9 cellular contexts compared by ENCODE assay signal in genomic region chr20:10982692-10983091, GRCh38.
DNase-seq lines count a peak whose midpoint lies in the region; ATAC-seq, FAIRE-seq and TF ChIP-seq lines count a peak whose summit lies in the region.
"Had no signal": no experiment of that assay in that cellular context is flagged by ENCODE, and none has a peak within 500 bp of the region (broad histone marks: within the 10 kb centered on the region; RNA-seq: fewer than 3 reads in every experiment).

No MANE protein-coding gene starts in this region.

- intact Hi-C loops in HepG2 (cut with micrococcal nuclease; ENCODE audit: unreplicated experiment) (loop anchor here (10.0 kb wide), 1 partner anchor 518 kb away; no protein-coding TSS in a partner anchor), uterus (cut with DNase I; ENCODE audit: low total_unique reads) (no loop called here)

- peak; percentile 54; the same call in 2 of the 3 replicates for ATAC-seq in HepG2
- ATAC-seq in HG03095 (IDR thresholded peaks at IDR 0.05; ENCODE audit: unreplicated experiment) = no peak

- TF ChIP-seq POLR2A in HepG2 (IDR thresholded peaks at IDR 0.05; ENCODE audit: insufficient read depth in 1 of 2, low read depth in 2 of 2, low read length in 2 of 2) = no peak
- no peak for TF ChIP-seq POLR2A in uterus (IDR thresholded peaks at IDR 0.05)

- H3K4me3 ChIP-seq in LNCaP clone FGC (ENCODE audit: low read depth, low read length) = no peak overlapping the region
- H3K4me3 ChIP-seq in coronary artery = peak overlapping the region; percentile 11
- no peak overlapping the region for H3K4me3 ChIP-seq in HepG2 (replicated peaks in 1 of 3; ENCODE audit: insufficient read depth in 1 of 3, low read depth in 2 of 3, low read length in 3 of 3)
- H3K4me3 ChIP-seq in uterus = no peak overlapping the region
- H3K4me3 ChIP-seq in WERI-Rb-1 (ENCODE audit: low read depth, low read length) = no peak overlapping the region

- H3K4me2 ChIP-seq in HepG2 (ENCODE audit: low read depth, low read length) = no peak overlapping the region

- no peak for TF ChIP-seq RAD21 in HepG2 (CRISPR knock-in tag; IDR thresholded peaks at IDR 0.05)

- POLR2A ChIA-PET in HepG2 (lab: Yijun Ruan, JAX) = no interaction called here

- TF ChIP-seq EP300 in HepG2 (IDR thresholded peaks at IDR 0.05; ENCODE audit: low read depth in 2 of 2, low read length in 2 of 2) = no peak
- no peak for TF ChIP-seq EP300 in HepG2 (CRISPR knock-in tag; IDR thresholded peaks at IDR 0.05; ENCODE audit: borderline replicate concordance)

- H3K27me3 ChIP-seq in HepG2 (ENCODE audit: control insufficient read depth in 1 of 2, insufficient read depth in 2 of 2, low read length in 2 of 2) (no peaks in the 10 kb centered on the region), uterus (no peaks in the 10 kb centered on the region), WERI-Rb-1 (ENCODE audit: insufficient read depth, low read depth, severe bottlenecking) (no peaks in the 10 kb centered on the region)

- CTCF ChIA-PET in HepG2 (lab: Yijun Ruan, JAX; ENCODE audit: low intra/inter-chr PET ratio, low total read pairs) = no interaction called here

- WGBS in HepG2 (ENCODE audit: low lambda C conversion rate) = 38% methylated on average over 6 of the region's 6 CpGs

- H3K36me3 ChIP-seq in HepG2 (replicated peaks in 1 of 2; ENCODE audit: control insufficient read depth in 1 of 2, insufficient read depth in 2 of 2, low read length in 2 of 2) (no peaks in the 10 kb centered on the region), uterus (no peaks in the 10 kb centered on the region), WERI-Rb-1 (no peaks in the 10 kb centered on the region)

- H3K9me3 ChIP-seq in HepG2 (ENCODE audit: low read length) (no peaks in the 10 kb centered on the region), uterus (no peaks in the 10 kb centered on the region), WERI-Rb-1 (ENCODE audit: severe bottlenecking) (no peaks in the 10 kb centered on the region)

- no peak overlapping the region for H2AFZ ChIP-seq in HepG2 (ENCODE audit: low read length)

- peak overlapping the region; percentile 34 to 82 for H3K27ac ChIP-seq in coronary artery
- no peak overlapping the region for H3K27ac ChIP-seq in HepG2 (ENCODE audit: extremely low read length, insufficient read depth, low read length)
- H3K27ac ChIP-seq in uterus = peak overlapping the region in 1 of 2 donors; percentile 52
- H3K27ac ChIP-seq in WERI-Rb-1 = no peak overlapping the region

- BruUV-seq in HepG2 (replicated peaks; lab: Mats Ljungman, UMichigan) = no TSS peak

- H3K4me1 ChIP-seq in HepG2 (ENCODE audit: insufficient read depth, low read length) (no peaks in the 10 kb centered on the region), uterus (no peaks in the 10 kb centered on the region)

- H3K9ac ChIP-seq in HepG2 (ENCODE audit: insufficient read depth, low read depth, low read length) = no peak overlapping the region

- H4K20me1 ChIP-seq in HepG2 (ENCODE audit: insufficient read depth, low read length) = no peaks in the 10 kb centered on the region

- TF ChIP-seq CTCF in LNCaP clone FGC (IDR thresholded peaks at IDR 0.05; ENCODE audit: control insufficient read depth, extremely low read depth, insufficient read depth) (no peak), coronary artery (IDR thresholded peaks at IDR 0.05) (no peak), HepG2 (CRISPR knock-in tag; IDR thresholded peaks at IDR 0.05) (no peak), uterus (IDR thresholded peaks at IDR 0.05) (no peak), WERI-Rb-1 (IDR thresholded peaks at IDR 0.05; ENCODE audit: low read depth, low read length) (no peak)

- peak; percentile 59 for DNase-seq in LNCaP clone FGC (ENCODE audit: low read depth)
- DNase-seq in coronary artery (ENCODE audit: low spot score) = peak; percentile 78
- peak; percentile 10 for DNase-seq in HepG2 (ENCODE audit: low spot score)
- DNase-seq in uterus = peak; percentile 24 to 40
- DNase-seq in WERI-Rb-1 = no peak
- DNase-seq in AML-193 (lab: John Stamatoyannopoulos, UW) = no peak
- no peak for DNase-seq in NCI-H128 (lab: John Stamatoyannopoulos, UW; ENCODE audit: unreplicated experiment)

- no peak for FAIRE-seq in HepG2 (lab: Jason Lieb, UNC)
- FAIRE-seq: frontal cortex had no signal

- H3K79me2 ChIP-seq in HepG2 (ENCODE audit: insufficient read depth, low read length) = no peaks in the 10 kb centered on the region

- in situ Hi-C loops in HepG2 (cut with HindIII; ENCODE audit: extremely low pct_ligation_motif_present, low pct_unique_long_range_greater_than_20kb) = no loop called here

TF ChIP-seq in HepG2, 621 proteins besides CTCF, POLR2A, EP300 and RAD21:
- TF ChIP-seq ZBTB33 (CRISPR knock-in tag; IDR thresholded peaks at IDR 0.05) (no peak), MAFK (conservative IDR thresholded peaks at IDR 0.05 in 1 of 2, IDR thresholded peaks at IDR 0.05 in 1 of 2; ENCODE audit: low read length in 2 of 2) (0 out of 4 replicates have a peak, but pooled peaks of 1 of the 2 experiments have one; percentile 1), BHLHE40 (IDR thresholded peaks at IDR 0.05; ENCODE audit: low read length) (no peak), ZNF33B (CRISPR knock-in tag; IDR thresholded peaks at IDR 0.05) (no peak), ZSCAN5A (CRISPR knock-in tag; IDR thresholded peaks at IDR 0.05; ENCODE audit: borderline replicate concordance) (no peak)

Comparison
In these comparisons a context has a peak if more than half of its experiments do, and no peak if none do; other contexts are left out.
1. DNase-seq: peak in LNCaP clone FGC (single experiment), coronary artery (single experiment), HepG2 (single experiment) and uterus (2 of 2); none in WERI-Rb-1 (single experiment), AML-193 (0 of 2) and NCI-H128 (single experiment).
2. H3K27ac ChIP-seq: peak in coronary artery (2 of 2); none in HepG2 (single experiment) and WERI-Rb-1 (single experiment).